Comparison of ENCODE assay signal across 1 cellular context in genomic region chr14:31712244-31713127, GRCh38.
A peak's percentile ranks its signal among the peaks of the same experiment; 100 is the strongest.
TF ChIP-seq lines count a peak whose summit lies in the region.

No MANE protein-coding gene starts in this region.

TF ChIP-seq in HepG2, 621 proteins besides CTCF, POLR2A, EP300 and RAD21 (continued from another document):
- TF ChIP-seq MED13 (CRISPR knock-in tag; IDR thresholded peaks at IDR 0.05), result no peak
- TF ChIP-seq ZNF572 (CRISPR knock-in tag; IDR thresholded peaks at IDR 0.05), result no peak
- no peak for TF ChIP-seq REST (IDR thresholded peaks at IDR 0.05; ENCODE audit: borderline replicate concordance in 1 of 2, low read depth in 1 of 2, low read length in 2 of 2)
- TF ChIP-seq U2AF1 (optimal IDR thresholded peaks at IDR 0.05; ENCODE audit: low read depth, low read length), result no peak
- TF ChIP-seq TEF (CRISPR knock-in tag; IDR thresholded peaks at IDR 0.05), result no peak
- TF ChIP-seq HNF1B (CRISPR knock-in tag; IDR thresholded peaks at IDR 0.05), result no peak
- TF ChIP-seq ZNF614 (CRISPR knock-in tag; IDR thresholded peaks at IDR 0.05; ENCODE audit: borderline replicate concordance), result no peak
- TF ChIP-seq ZNF619 (CRISPR knock-in tag; IDR thresholded peaks at IDR 0.05), result no peak
- no peak for TF ChIP-seq ZNF605 (CRISPR knock-in tag; IDR thresholded peaks at IDR 0.05)
- no peak for TF ChIP-seq ZEB1 (IDR thresholded peaks at IDR 0.05; ENCODE audit: insufficient replicate concordance, low read depth)
- TF ChIP-seq KDM5B (CRISPR knock-in tag; IDR thresholded peaks at IDR 0.05; ENCODE audit: borderline replicate concordance), result no peak
- no peak for TF ChIP-seq MLLT10 (CRISPR knock-in tag; IDR thresholded peaks at IDR 0.05)
- TF ChIP-seq ZNF430 (CRISPR knock-in tag; IDR thresholded peaks at IDR 0.05), result 0 out of 2 replicates have a peak, but pooled peaks have one; percentile 23
- TF ChIP-seq ZNF687 (CRISPR knock-in tag; IDR thresholded peaks at IDR 0.05), result 0 out of 2 replicates have a peak, but pooled peaks have one; percentile 22
- TF ChIP-seq POLR2AphosphoS5 (IDR thresholded peaks at IDR 0.05; ENCODE audit: low read depth, low read length), result no peak
